ENCODE assay signal across 17 cellular contexts in genomic region chr3:143412084-143412483, GRCh38.
"Had no signal": no experiment of that assay in that cellular context is flagged by ENCODE, and none has a peak within 500 bp of the region (broad histone marks: within the 10 kb centered on the region; RNA-seq: fewer than 3 reads in every experiment).

No MANE protein-coding gene starts in this region.

- H3K9me3 ChIP-seq: colonic mucosa, esophagus muscularis mucosa, pancreas, sigmoid colon, spleen had no signal

- H3K36me3 ChIP-seq: colonic mucosa, esophagus muscularis mucosa, neural progenitor cell, pancreas, sigmoid colon, spleen, tibial nerve had no signal

- ATAC-seq: left lobe of liver, pancreas had no signal

- H3K4me1 ChIP-seq: colonic mucosa, esophagus muscularis mucosa, pancreas, sigmoid colon, tibial nerve had no signal

- DNase-seq: activated CD4-positive, alpha-beta T cell treated with anti-CD3 and anti-CD28 coated beads, Interleukin-2, amount 10 ng/mL, durations not matched to agents 7 days and 5 days; activated CD8-positive, alpha-beta memory T cell treated with anti-CD3 and anti-CD28 coated beads, Interleukin-2, amount 50 U/mL, for 48 hours; activated naive CD8-positive, alpha-beta T cell treated with anti-CD3 and anti-CD28 coated beads, Interleukin-2, amount 10 ng/mL, durations not matched to agents 7 days and 5 days; central memory CD4-positive, alpha-beta T cell; colonic mucosa; effector CD4-positive, alpha-beta T cell; islet precursor cell; naive B cell; pancreas; sigmoid colon; spleen; stimulated activated CD4-positive, alpha-beta T cell treated with anti-CD3 and anti-CD28 coated beads, Interleukin-2, amount 100 ng/mL, for 24 hours had no signal

- H3K27me3 ChIP-seq: colonic mucosa, esophagus muscularis mucosa, hepatocyte, neural progenitor cell, pancreas, sigmoid colon, spleen, tibial nerve had no signal

- H3K4me3 ChIP-seq: colonic mucosa, esophagus muscularis mucosa, hepatocyte, neural progenitor cell, pancreas, sigmoid colon, spleen, tibial nerve had no signal

- H3K27ac ChIP-seq: colonic mucosa, esophagus muscularis mucosa, hepatocyte, neural progenitor cell, pancreas, sigmoid colon, spleen, tibial nerve had no signal

- H2AFZ ChIP-seq: hepatocyte had no signal

- FAIRE-seq: pancreas had no signal

- H3K9ac ChIP-seq: neural progenitor cell had no signal

- H3K4me2 ChIP-seq: hepatocyte, neural progenitor cell had no signal

- H3K79me2 ChIP-seq: hepatocyte had no signal
